ENCODE assay signal across 33 cellular contexts in genomic region chr18:47644896-47645295, GRCh38.
"Had no signal": no experiment of that assay in that cellular context is flagged by ENCODE, and none has a peak within 500 bp of the region (broad histone marks: within the 10 kb centered on the region; RNA-seq: fewer than 3 reads in every experiment).

No MANE protein-coding gene starts in this region.

- H3K36me3 ChIP-seq: adrenal gland, WERI-Rb-1 had no signal

- DNase-seq: activated B cell treated with CpG ODN at 0.5 μM for 24 hours; activated CD4-positive, alpha-beta T cell treated with anti-CD3 and anti-CD28 coated beads for 48 hours; activated CD4-positive, alpha-beta T cell treated with anti-CD3 and anti-CD28 coated beads, Interleukin-2, amount 50 U/mL, for 1 hour; activated CD4-positive, alpha-beta T cell treated with anti-CD3 and anti-CD28 coated beads, Interleukin-2, amount 50 U/mL, for 48 hours; activated CD8-positive, alpha-beta memory T cell treated with anti-CD3 and anti-CD28 coated beads, Interleukin-2, amount 10 ng/mL, durations not matched to agents 7 days and 5 days; activated CD8-positive, alpha-beta memory T cell treated with anti-CD3 and anti-CD28 coated beads, Interleukin-2, amount 50 U/mL, for 4 hours; activated CD8-positive, alpha-beta T cell treated with anti-CD3 and anti-CD28 coated beads, Interleukin-2, amount 10 ng/mL, durations not matched to agents 7 days and 5 days; activated effector memory CD4-positive, alpha-beta T cell treated with anti-CD3 and anti-CD28 coated beads, Interleukin-2, amount 50 U/mL, for 16 hours; activated naive CD4-positive, alpha-beta T cell treated with anti-CD3 and anti-CD28 coated beads for 36 hours; activated naive CD8-positive, alpha-beta T cell treated with anti-CD3 and anti-CD28 coated beads for 36 hours; activated naive CD8-positive, alpha-beta T cell treated with anti-CD3 and anti-CD28 coated beads, Interleukin-2, amount 50 U/mL, for 24 hours; activated T-cell treated with anti-CD3 and anti-CD28 coated beads, Interleukin-2, amount 50 U/mL, for 1 hour; activated T-cell treated with anti-CD3 and anti-CD28 coated beads, Interleukin-2, amount 50 U/mL, for 48 hours; adrenal gland; amygdala; aorta; body of pancreas; caudate nucleus; cortex of kidney; dermis blood vessel endothelial cell; effector CD4-positive, alpha-beta T cell; effector memory CD8-positive, alpha-beta T cell; foreskin fibroblast; head of caudate nucleus; T-cell; T-helper 9 cell; WERI-Rb-1 had no signal

- H3K4me1 Mint-ChIP-seq: activated CD8-positive, alpha-beta memory T cell treated with anti-CD3 and anti-CD28 coated beads, Interleukin-2, amount 10 ng/mL, durations not matched to agents 7 days and 5 days; activated naive CD4-positive, alpha-beta T cell treated with anti-CD3 and anti-CD28 coated beads, Interleukin-2, amount 50 U/mL, for 24 hours; activated naive CD8-positive, alpha-beta T cell treated with anti-CD3 and anti-CD28 coated beads for 36 hours; activated naive CD8-positive, alpha-beta T cell treated with anti-CD3 and anti-CD28 coated beads, Interleukin-2, amount 50 U/mL, for 24 hours; T-cell had no signal

- H3K36me3 Mint-ChIP-seq: activated CD8-positive, alpha-beta memory T cell treated with anti-CD3 and anti-CD28 coated beads, Interleukin-2, amount 10 ng/mL, durations not matched to agents 7 days and 5 days; activated naive CD8-positive, alpha-beta T cell treated with anti-CD3 and anti-CD28 coated beads for 36 hours; T-cell had no signal

- H3K27me3 ChIP-seq: adrenal gland, body of pancreas had no signal

- H3K27ac ChIP-seq: adrenal gland, body of pancreas, epithelial cell of prostate, WERI-Rb-1 had no signal

- H3K27me3 Mint-ChIP-seq: activated B cell treated with CpG ODN at 0.5 μM for 24 hours; activated naive CD8-positive, alpha-beta T cell treated with anti-CD3 and anti-CD28 coated beads, Interleukin-2, amount 50 U/mL, for 24 hours had no signal

- H3K9me3 ChIP-seq: adrenal gland, body of pancreas had no signal

- H3K4me1 ChIP-seq: adrenal gland, body of pancreas had no signal

- H3K4me3 Mint-ChIP-seq: activated B cell treated with CpG ODN at 0.5 μM for 24 hours; activated CD8-positive, alpha-beta memory T cell treated with anti-CD3 and anti-CD28 coated beads, Interleukin-2, amount 10 ng/mL, durations not matched to agents 7 days and 5 days; activated CD8-positive, alpha-beta T cell treated with anti-CD3 and anti-CD28 coated beads, Interleukin-2, amount 10 ng/mL, durations not matched to agents 7 days and 5 days; activated naive CD4-positive, alpha-beta T cell treated with anti-CD3 and anti-CD28 coated beads for 36 hours; activated naive CD4-positive, alpha-beta T cell treated with anti-CD3 and anti-CD28 coated beads, Interleukin-2, amount 50 U/mL, for 24 hours; activated naive CD8-positive, alpha-beta T cell treated with anti-CD3 and anti-CD28 coated beads for 36 hours; activated naive CD8-positive, alpha-beta T cell treated with anti-CD3 and anti-CD28 coated beads, Interleukin-2, amount 50 U/mL, for 24 hours; activated T-helper 1 cell treated with anti-CD3 and anti-CD28 coated beads, Interleukin-12 subunit alpha, Interleukin-12 subunit beta, Interleukin-2, Interleukin-4 antibody, amounts not matched to agents 30 ng/mL and 10 ng/mL and 1 ng/mL, durations not matched to agents 14 hours and 24 hours and 36 hours; effector memory CD8-positive, alpha-beta T cell; T-cell; T-helper 1 cell treated with Interleukin-12 subunit alpha and Interleukin-12 subunit beta and Interleukin-4 antibody, amounts not matched to agents 30 μg/mL and 1 μg/mL, for 36 hours had no signal

- ATAC-seq: activated CD4-positive, CD25-positive, alpha-beta regulatory T cell treated with anti-CD3 and anti-CD28 coated beads, Interleukin-2, amount 50 U/mL, for 24 hours; activated CD8-positive, alpha-beta memory T cell treated with anti-CD3 and anti-CD28 coated beads, Interleukin-2, amount 10 ng/mL, durations not matched to agents 7 days and 5 days; activated CD8-positive, alpha-beta T cell treated with anti-CD3 and anti-CD28 coated beads, Interleukin-2, amount 10 ng/mL, durations not matched to agents 7 days and 5 days; activated naive CD8-positive, alpha-beta T cell treated with anti-CD3 and anti-CD28 coated beads, Interleukin-2, amount 50 U/mL, for 24 hours; body of pancreas; effector memory CD8-positive, alpha-beta T cell; T-cell had no signal

- H3K27ac Mint-ChIP-seq: activated B cell treated with CpG ODN at 0.5 μM for 24 hours; activated CD8-positive, alpha-beta memory T cell treated with anti-CD3 and anti-CD28 coated beads, Interleukin-2, amount 10 ng/mL, durations not matched to agents 7 days and 5 days; activated CD8-positive, alpha-beta T cell treated with anti-CD3 and anti-CD28 coated beads, Interleukin-2, amount 10 ng/mL, durations not matched to agents 7 days and 5 days; activated naive CD4-positive, alpha-beta T cell treated with anti-CD3 and anti-CD28 coated beads for 36 hours; activated naive CD4-positive, alpha-beta T cell treated with anti-CD3 and anti-CD28 coated beads, Interleukin-2, amount 50 U/mL, for 24 hours; activated naive CD8-positive, alpha-beta T cell treated with anti-CD3 and anti-CD28 coated beads for 36 hours; activated naive CD8-positive, alpha-beta T cell treated with anti-CD3 and anti-CD28 coated beads, Interleukin-2, amount 50 U/mL, for 24 hours; activated T-helper 1 cell treated with anti-CD3 and anti-CD28 coated beads, Interleukin-12 subunit alpha, Interleukin-12 subunit beta, Interleukin-2, Interleukin-4 antibody, amounts not matched to agents 30 ng/mL and 10 ng/mL and 1 ng/mL, durations not matched to agents 14 hours and 24 hours and 36 hours; activated T-helper 2 cell treated with anti-CD3 and anti-CD28 coated beads, Interferon-gamma antibody, Interleukin-2, Interleukin-4, amounts not matched to agents 10 μg/mL and 5 μg/mL and 100 μg/mL, durations not matched to agents 14 hours and 24 hours and 36 hours; effector memory CD8-positive, alpha-beta T cell; T-cell; T-helper 1 cell treated with Interleukin-12 subunit alpha and Interleukin-12 subunit beta and Interleukin-4 antibody, amounts not matched to agents 30 μg/mL and 1 μg/mL, for 36 hours had no signal

- H3K9me3 Mint-ChIP-seq: activated B cell treated with CpG ODN at 0.5 μM for 24 hours; activated naive CD4-positive, alpha-beta T cell treated with anti-CD3 and anti-CD28 coated beads, Interleukin-2, amount 50 U/mL, for 24 hours; activated naive CD8-positive, alpha-beta T cell treated with anti-CD3 and anti-CD28 coated beads for 36 hours; activated T-helper 1 cell treated with anti-CD3 and anti-CD28 coated beads, Interleukin-12 subunit alpha, Interleukin-12 subunit beta, Interleukin-2, Interleukin-4 antibody, amounts not matched to agents 30 ng/mL and 10 ng/mL and 1 ng/mL, durations not matched to agents 14 hours and 24 hours and 36 hours; activated T-helper 2 cell treated with anti-CD3 and anti-CD28 coated beads, Interferon-gamma antibody, Interleukin-2, Interleukin-4, amounts not matched to agents 10 μg/mL and 5 μg/mL and 100 μg/mL, durations not matched to agents 14 hours and 24 hours and 36 hours; T-cell; T-helper 1 cell treated with Interleukin-12 subunit alpha and Interleukin-12 subunit beta and Interleukin-4 antibody, amounts not matched to agents 30 μg/mL and 1 μg/mL, for 36 hours had no signal

- H3K4me3 ChIP-seq: adrenal gland, body of pancreas had no signal
